ENCODE assay signal across 14 cellular contexts in genomic region chr15:22961661-22962221, GRCh38. TPM values are rescaled to one million over a fixed set of nuclear protein-coding genes. Genes with fewer than 3 reads are reported as not detected.
DNase-seq lines count a peak whose midpoint lies in the region; ATAC-seq, FAIRE-seq and TF ChIP-seq lines count a peak whose summit lies in the region.
"Had no signal": no experiment of that assay in that cellular context is flagged by ENCODE, and none has a peak within 500 bp of the region (broad histone marks: within the 10 kb centered on the region; RNA-seq: fewer than 3 reads in every experiment).

No MANE protein-coding gene starts in this region.

- WGBS in esophagus muscularis mucosa = 28% methylated on average over 2 of the region's 2 CpGs
- WGBS in pancreas, 2 donors = 16 to 17% methylated on average over 2 of the region's 2 CpGs

- peaks cover 86% of the 10 kb centered on the region for H3K79me2 ChIP-seq in ACC112 (ENCODE audit: control insufficient read depth, insufficient read depth, low read length, unreplicated experiment)

- no peak for TF ChIP-seq POLR2A in esophagus muscularis mucosa (IDR thresholded peaks at IDR 0.05; ENCODE audit: low read depth)

- H3K4me1 ChIP-seq in ACC112 (ENCODE audit: control insufficient read depth, insufficient read depth, low read length, unreplicated experiment) (peaks cover 24% of the 10 kb centered on the region), SJSA1 (replicated peaks) (peaks cover 33% of the 10 kb centered on the region), esophagus muscularis mucosa (peaks cover 61 to 93% (median 70%) of the 10 kb centered on the region in 4 donors), pancreas (peaks cover 13 to 38% (median 13%) of the 10 kb centered on the region in 3 donors), SJCRH30 (no peaks in the 10 kb centered on the region)

- no peaks in the 10 kb centered on the region for H3K27me3 ChIP-seq in ACC112 (ENCODE audit: insufficient read depth, low read length)
- H3K27me3 ChIP-seq in SJSA1 (replicated peaks) = no peaks in the 10 kb centered on the region
- H3K27me3 ChIP-seq in esophagus muscularis mucosa = no peaks in the 10 kb centered on the region
- H3K27me3 ChIP-seq in pancreas = no peaks in the 10 kb centered on the region
- H3K27me3 ChIP-seq in SJCRH30 = no peaks in the 10 kb centered on the region

- H3K9me3 ChIP-seq in SJSA1 (replicated peaks) (no peaks in the 10 kb centered on the region), esophagus muscularis mucosa (no peaks in the 10 kb centered on the region), pancreas (no peaks in the 10 kb centered on the region), SJCRH30 (replicated peaks) (no peaks in the 10 kb centered on the region)

- FAIRE-seq in pancreas (lab: Jason Lieb, UNC) = no peak
- FAIRE-seq: A204.1 had no signal

- H3K4me3 ChIP-seq in ACC112 (ENCODE audit: low read depth, low read length) (no peak overlapping the region), SJSA1 (no peak overlapping the region), esophagus muscularis mucosa (no peak overlapping the region), pancreas (no peak overlapping the region), SJCRH30 (no peak overlapping the region)

- no peaks in the 10 kb centered on the region for H3K36me3 ChIP-seq in ACC112 (ENCODE audit: insufficient read depth, low read length)
- H3K36me3 ChIP-seq in SJSA1 = peaks cover 6% of the 10 kb centered on the region; the same call in 1 of the 2 replicates
- peaks cover 0 to 4% (median 0%) of the 10 kb centered on the region in 4 donors for H3K36me3 ChIP-seq in esophagus muscularis mucosa
- H3K36me3 ChIP-seq in pancreas = no peaks in the 10 kb centered on the region
- no peaks in the 10 kb centered on the region for H3K36me3 ChIP-seq in SJCRH30

- ATAC-seq in pancreas = peak; percentile 67 to 83 (median 74)

- DNase-seq in SJSA1 (ENCODE audit: low read depth in 1 of 2, low spot score in 2 of 2) = peak in 1 of 2 experiments; percentile 22
- DNase-seq in esophagus muscularis mucosa (ENCODE audit: extremely low spot score) = no peak
- peak in 2 of 6 donors; percentile 68 to 74 for DNase-seq in pancreas
- no peak for DNase-seq in AML-193 (lab: John Stamatoyannopoulos, UW)
- DNase-seq in NCI-H2029 treated with DMSO at 0.1 percent for 48 hours (lab: John Stamatoyannopoulos, UW) = no peak
- DNase-seq in SJCRH30 = no peak
- DNase-seq in NCI-H748 (lab: John Stamatoyannopoulos, UW; ENCODE audit: unreplicated experiment) = no peak
- DNase-seq: activated T-cell treated with anti-CD3 and anti-CD28 coated beads for 4 hours; amygdala; DMS153; KG1; stimulated activated CD4-positive, alpha-beta T cell treated with anti-CD3 and anti-CD28 coated beads, Interleukin-2, amount 100 ng/mL, for 48 hours had no signal

- intact Hi-C loops in esophagus muscularis mucosa (cut with DNase I) = no loop called here
- intact Hi-C loops in pancreas (cut with DNase I) = no loop called here

- H2AFZ ChIP-seq in ACC112 (ENCODE audit: low read length, unreplicated experiment) = no peak overlapping the region

- H3K27ac ChIP-seq in ACC112 (ENCODE audit: low read depth, low read length) = peak overlapping the region; percentile 70
- peak overlapping the region; percentile 39 for H3K27ac ChIP-seq in SJSA1
- H3K27ac ChIP-seq in esophagus muscularis mucosa (replicated peaks in 1 of 4) = peak overlapping the region; percentile 41 to 68 (median 53)
- H3K27ac ChIP-seq in pancreas = peak overlapping the region in 3 of 4 donors; percentile 22 to 66 (median 52)
- no peak overlapping the region for H3K27ac ChIP-seq in SJCRH30

- TF ChIP-seq CTCF in esophagus muscularis mucosa (IDR thresholded peaks at IDR 0.05) = no peak
- no peak for TF ChIP-seq CTCF in pancreas (IDR thresholded peaks at IDR 0.05)

- no peak for TF ChIP-seq EP300 in esophagus muscularis mucosa (IDR thresholded peaks at IDR 0.05)

RNA-seq across cellular contexts. Expression of gene CYFIP1, which starts 18.4 kb away (rescaled TPM):
- 70.5 and 110 TPM in 2 replicates for total RNA-seq in SJSA1 (2014; rRNA removed; shearing (Covaris generic))
- total RNA-seq in esophagus muscularis mucosa = 100 to 1,000 TPM in 2 of 4 donors, 10 to 100 TPM in 2; 86.8 to 131 (median 105) TPM
- 10 to 100 TPM; 51.7 to 99.1 (median 66.8) TPM for total RNA-seq in pancreas
- polyA plus RNA-seq in pancreas = 10 to 100 TPM; 21.3 to 29.0 TPM
- 58.7 and 60.6 TPM in 2 replicates for total RNA-seq in SJCRH30 (2014; rRNA removed; shearing (Covaris generic))
